ENCODE assay signal across 8 cellular contexts in genomic region chr3:170128977-170129431, GRCh38. TPM values are rescaled to one million over a fixed set of nuclear protein-coding genes. Genes with fewer than 3 reads are reported as not detected.
DNase-seq lines count a peak whose midpoint lies in the region; ATAC-seq and TF ChIP-seq lines count a peak whose summit lies in the region.

No MANE protein-coding gene starts in this region.

- no peak for TF ChIP-seq POLR2A in uterus (IDR thresholded peaks at IDR 0.05)

- peak overlapping the region; percentile 54 for H3K27ac Mint-ChIP-seq in CD4-positive, alpha-beta T cell

- H3K27me3 Mint-ChIP-seq in CD4-positive, alpha-beta T cell, result no peaks in the 10 kb centered on the region

- no peak overlapping the region for H3K27ac ChIP-seq in CD4-positive, alpha-beta T cell (ENCODE audit: low read depth, low read length)
- peak overlapping the region; percentile 29; the same call in 1 of the 2 replicates for H3K27ac ChIP-seq in RWPE1
- H3K27ac ChIP-seq in uterus, result no peak overlapping the region

- no peaks in the 10 kb centered on the region for H3K36me3 ChIP-seq in uterus

- H3K4me3 Mint-ChIP-seq in CD4-positive, alpha-beta T cell, result peak overlapping the region; percentile 6

- peaks cover 10% of the 10 kb centered on the region for H3K9me3 ChIP-seq in CD4-positive, alpha-beta T cell (ENCODE audit: control insufficient read depth, low read length)
- H3K9me3 ChIP-seq in uterus, result no peaks in the 10 kb centered on the region

- peak; percentile 21 for ATAC-seq in CD4-positive, alpha-beta T cell (ENCODE audit: poor library complexity)
- ATAC-seq in GM19023 (IDR thresholded peaks at IDR 0.05; ENCODE audit: unreplicated experiment) (peak; percentile 49), HG03095 (IDR thresholded peaks at IDR 0.05; ENCODE audit: unreplicated experiment) (peak; percentile 45)

- H3K4me1 ChIP-seq in uterus, result no peaks in the 10 kb centered on the region

- POLR2A ChIA-PET in CD4-positive, alpha-beta T cell (lab: Charles Lee), result interaction anchor here (0.6 to 1.9 kb wide), 5 partner anchors 17 to 94 kb away, joined by 3 to 9 read pairs (median 3); partner anchors contain the start of gene PHC3
- POLR2A ChIA-PET in RWPE1 (lab: Yijun Ruan, JAX; ENCODE audit: low non-redundant PET), result no interaction called here

- CTCF ChIA-PET in CD4-positive, alpha-beta T cell (lab: Charles Lee), result interaction anchor here (1.2 kb wide), 1 partner anchor 60 kb away, joined by 4 read pairs; no protein-coding TSS in a partner anchor
- CTCF ChIA-PET in RWPE1 (lab: Yijun Ruan, JAX), result interaction anchor here (0.6 kb wide), 2 partner anchors 12 to 323 kb away, joined by 3 to 4 read pairs; no protein-coding TSS in a partner anchor

- H3K9me3 Mint-ChIP-seq in CD4-positive, alpha-beta T cell, result peaks cover 3% of the 10 kb centered on the region

- H3K36me3 Mint-ChIP-seq in CD4-positive, alpha-beta T cell (ENCODE audit: low read depth), result peaks cover 72% of the 10 kb centered on the region

- no peak for DNase-seq in CD4-positive, alpha-beta T cell
- peak; percentile 32 for DNase-seq in RWPE1 (ENCODE audit: low spot score)
- DNase-seq in iris pigment epithelial cell (ENCODE audit: low read depth), result peak; percentile 14
- DNase-seq in uterus, result no peak
- DNase-seq in amygdala (lab: John Stamatoyannopoulos, UW), result no peak
- no peak for DNase-seq in cerebellar cortex (ENCODE audit: low spot score)

- intact Hi-C loops in CD4-positive, alpha-beta T cell (cut with DNase I, micrococcal nuclease), result loop anchor here in 1 of 2 experiments (5.0 kb wide), 2 partner anchors 38 to 53 kb away; partner anchors contain the start of gene PHC3
- intact Hi-C loops in uterus (cut with DNase I; ENCODE audit: low total_unique reads), result no loop called here

- peaks cover 49% of the 10 kb centered on the region for H3K4me1 Mint-ChIP-seq in CD4-positive, alpha-beta T cell (ENCODE audit: low read depth)

- H3K4me3 ChIP-seq in uterus, result no peak overlapping the region

- TF ChIP-seq CTCF in CD4-positive, alpha-beta T cell (IDR thresholded peaks at IDR 0.05), result no peak
- TF ChIP-seq CTCF in RWPE1 (conservative IDR thresholded peaks at IDR 0.05; ENCODE audit: low read depth), result no peak
- no peak for TF ChIP-seq CTCF in uterus (IDR thresholded peaks at IDR 0.05)

- no peaks in the 10 kb centered on the region for H3K27me3 ChIP-seq in CD4-positive, alpha-beta T cell (ENCODE audit: control insufficient read depth, insufficient read depth, low read length)
- no peaks in the 10 kb centered on the region for H3K27me3 ChIP-seq in uterus

RNA-seq across cellular contexts. Expression of gene PHC3, which starts 52.5 kb away (rescaled TPM):
- total RNA-seq in CD4-positive, alpha-beta T cell, result 100 to 1,000 TPM; 143 to 150 TPM
- total RNA-seq in uterus, result 100 to 1,000 TPM in 2 of 4 donors, 10 to 100 TPM in 2; 28.5 to 164 (median 87.1) TPM

Comparison
In these comparisons a context has a peak if more than half of its experiments do, and no peak if none do; other contexts are left out.
1. DNase-seq: peak in RWPE1 (single experiment) and iris pigment epithelial cell (single experiment); none in CD4-positive, alpha-beta T cell (0 of 10), uterus (0 of 2), amygdala (0 of 56) and cerebellar cortex (single experiment).
2. Peak in every context shown above with its lines, with median percentiles within 50 percentile points of each other: ATAC-seq.